In genomic region chr9:132877447-132877817, GRCh38 we compare ENCODE assay signal across 10 cellular contexts. TPM values are rescaled to one million over a fixed set of nuclear protein-coding genes. Genes with fewer than 3 reads are reported as not detected.
A peak's percentile ranks its signal among the peaks of the same experiment; 100 is the strongest.
DNase-seq lines count a peak whose midpoint lies in the region; ATAC-seq, FAIRE-seq and TF ChIP-seq lines count a peak whose summit lies in the region.
"Had no signal": no experiment of that assay in that cellular context is flagged by ENCODE, and none has a peak within 500 bp of the region (broad histone marks: within the 10 kb centered on the region; RNA-seq: fewer than 3 reads in every experiment).

No MANE protein-coding gene starts in this region.

- H3K4me1 Mint-ChIP-seq in T-helper 2 cell treated with Interferon-gamma antibody and Interleukin-4, amounts not matched to agents 5 μg/mL and 100 μg/mL, for 36 hours (ENCODE audit: low read depth), result peaks cover 19% of the 10 kb centered on the region
- H3K4me1 Mint-ChIP-seq in activated naive CD8-positive, alpha-beta T cell treated with anti-CD3 and anti-CD28 coated beads for 36 hours, result peaks cover 9% of the 10 kb centered on the region

- no peak for ATAC-seq in HG03095 (IDR thresholded peaks at IDR 0.05; ENCODE audit: unreplicated experiment)

- TF ChIP-seq CTCF in kidney (IDR thresholded peaks at IDR 0.05; ENCODE audit: borderline replicate concordance, extremely low read depth, insufficient read depth), result no peak

- H3K4me3 ChIP-seq in kidney (ENCODE audit: low read length in 2 of 2), result peak overlapping the region; percentile 89 to 93
- H3K4me3 ChIP-seq in subcutaneous abdominal adipose tissue (ENCODE audit: low read depth in 1 of 5, low read length in 5 of 5), result peak overlapping the region in 4 of 5 donors; percentile 90 to 94 (median 92)

- DNase-seq in T-helper 2 cell treated with Interferon-gamma antibody and Interleukin-4, amounts not matched to agents 5 μg/mL and 100 μg/mL, for 36 hours (ENCODE audit: low spot score), result no peak
- DNase-seq in T-helper 2 cell (no peak), kidney (no peak), iPS-NIHi11 (ENCODE audit: low spot score) (no peak), AG08396 (ENCODE audit: low spot score) (no peak)
- no peak for DNase-seq in activated naive CD8-positive, alpha-beta T cell treated with anti-CD3 and anti-CD28 coated beads for 36 hours

- no peaks in the 10 kb centered on the region for H3K9me3 ChIP-seq in kidney (ENCODE audit: control insufficient read depth in 1 of 2, low read length in 2 of 2)
- no peaks in the 10 kb centered on the region for H3K9me3 ChIP-seq in subcutaneous abdominal adipose tissue (ENCODE audit: control insufficient read depth in 5 of 5, low read length in 5 of 5)

- H3K9me3 Mint-ChIP-seq in T-helper 2 cell treated with Interferon-gamma antibody and Interleukin-4, amounts not matched to agents 5 μg/mL and 100 μg/mL, for 36 hours, result no peaks in the 10 kb centered on the region
- no peaks in the 10 kb centered on the region for H3K9me3 Mint-ChIP-seq in activated naive CD8-positive, alpha-beta T cell treated with anti-CD3 and anti-CD28 coated beads for 36 hours

- H3K27ac ChIP-seq in kidney (ENCODE audit: low read depth in 2 of 2, low read length in 2 of 2) (no peak overlapping the region), subcutaneous abdominal adipose tissue (ENCODE audit: low read depth, low read length) (no peak overlapping the region)

- no peaks in the 10 kb centered on the region for H3K27me3 ChIP-seq in subcutaneous abdominal adipose tissue (ENCODE audit: control insufficient read depth in 5 of 5, insufficient read depth in 4 of 5, low read length in 5 of 5)

- FAIRE-seq in kidney (lab: Jason Lieb, UNC), result no peak

- H3K9ac ChIP-seq in kidney (ENCODE audit: low read length in 2 of 2) (peak overlapping the region; percentile 57 to 92), subcutaneous abdominal adipose tissue (ENCODE audit: low read length in 5 of 5) (peak overlapping the region in 4 of 5 donors; percentile 87 to 91 (median 90))

- H3K4me1 ChIP-seq in kidney (ENCODE audit: control insufficient read depth in 1 of 2, insufficient read depth in 1 of 2, low read depth in 1 of 2, low read length in 2 of 2) (peaks cover 0 to 9% of the 10 kb centered on the region in 2 donors), subcutaneous abdominal adipose tissue (ENCODE audit: control insufficient read depth in 5 of 5, insufficient read depth in 5 of 5, low read length in 5 of 5) (peaks cover 0 to 19% (median 14%) of the 10 kb centered on the region in 5 donors)

- H3K36me3 ChIP-seq in kidney (ENCODE audit: control insufficient read depth in 1 of 2, insufficient read depth in 2 of 2, low read length in 2 of 2), result no peaks in the 10 kb centered on the region
- H3K36me3 ChIP-seq in subcutaneous abdominal adipose tissue (ENCODE audit: control insufficient read depth in 5 of 5, insufficient read depth in 5 of 5, low read length in 5 of 5), result no peaks in the 10 kb centered on the region

- H3K36me3 Mint-ChIP-seq in T-helper 2 cell treated with Interferon-gamma antibody and Interleukin-4, amounts not matched to agents 5 μg/mL and 100 μg/mL, for 36 hours (ENCODE audit: low read depth), result no peaks in the 10 kb centered on the region
- no peaks in the 10 kb centered on the region for H3K36me3 Mint-ChIP-seq in activated naive CD8-positive, alpha-beta T cell treated with anti-CD3 and anti-CD28 coated beads for 36 hours

- intact Hi-C loops in kidney (cut with DNase I), result no loop called here

- no peak overlapping the region for H3K27ac Mint-ChIP-seq in T-helper 2 cell treated with Interferon-gamma antibody and Interleukin-4, amounts not matched to agents 5 μg/mL and 100 μg/mL, for 36 hours
- H3K27ac Mint-ChIP-seq in activated naive CD8-positive, alpha-beta T cell treated with anti-CD3 and anti-CD28 coated beads for 36 hours, result peak overlapping the region; percentile 12

- H3K27me3 Mint-ChIP-seq in T-helper 2 cell treated with Interferon-gamma antibody and Interleukin-4, amounts not matched to agents 5 μg/mL and 100 μg/mL, for 36 hours (ENCODE audit: low read depth), result no peaks in the 10 kb centered on the region
- no peaks in the 10 kb centered on the region for H3K27me3 Mint-ChIP-seq in activated naive CD8-positive, alpha-beta T cell treated with anti-CD3 and anti-CD28 coated beads for 36 hours

- peak overlapping the region; percentile 77 for H3K4me3 Mint-ChIP-seq in T-helper 2 cell treated with Interferon-gamma antibody and Interleukin-4, amounts not matched to agents 5 μg/mL and 100 μg/mL, for 36 hours
- H3K4me3 Mint-ChIP-seq in activated naive CD8-positive, alpha-beta T cell treated with anti-CD3 and anti-CD28 coated beads for 36 hours, result peak overlapping the region; percentile 75

RNA-seq across cellular contexts. Expression of gene AK8, which starts 0.7 kb away (rescaled TPM):
- under 1 TPM; 0.10 to 0.36 TPM for total RNA-seq in activated naive CD8-positive, alpha-beta T cell treated with anti-CD3 and anti-CD28 coated beads for 36 hours
- total RNA-seq in kidney, result 6.3 TPM
- 6.2 TPM for polyA plus RNA-seq in kidney (ENCODE audit: insufficient read depth, low read depth, low replicate concordance)
- total RNA-seq: dermis blood vessel endothelial cell, RPMI7951 had no signal

RNA-seq across cellular contexts. Expression of gene SPACA9, which starts 1.3 kb away (rescaled TPM):
- total RNA-seq in activated naive CD8-positive, alpha-beta T cell treated with anti-CD3 and anti-CD28 coated beads for 36 hours, result 1 to 10 TPM; 1.9 to 2.7 TPM
- total RNA-seq in kidney, result 8.7 TPM
- polyA plus RNA-seq in kidney (ENCODE audit: insufficient read depth, low read depth, low replicate concordance), result 17.1 TPM
